1 cellular context compared by ENCODE assay signal in the genomic region with DNA sequence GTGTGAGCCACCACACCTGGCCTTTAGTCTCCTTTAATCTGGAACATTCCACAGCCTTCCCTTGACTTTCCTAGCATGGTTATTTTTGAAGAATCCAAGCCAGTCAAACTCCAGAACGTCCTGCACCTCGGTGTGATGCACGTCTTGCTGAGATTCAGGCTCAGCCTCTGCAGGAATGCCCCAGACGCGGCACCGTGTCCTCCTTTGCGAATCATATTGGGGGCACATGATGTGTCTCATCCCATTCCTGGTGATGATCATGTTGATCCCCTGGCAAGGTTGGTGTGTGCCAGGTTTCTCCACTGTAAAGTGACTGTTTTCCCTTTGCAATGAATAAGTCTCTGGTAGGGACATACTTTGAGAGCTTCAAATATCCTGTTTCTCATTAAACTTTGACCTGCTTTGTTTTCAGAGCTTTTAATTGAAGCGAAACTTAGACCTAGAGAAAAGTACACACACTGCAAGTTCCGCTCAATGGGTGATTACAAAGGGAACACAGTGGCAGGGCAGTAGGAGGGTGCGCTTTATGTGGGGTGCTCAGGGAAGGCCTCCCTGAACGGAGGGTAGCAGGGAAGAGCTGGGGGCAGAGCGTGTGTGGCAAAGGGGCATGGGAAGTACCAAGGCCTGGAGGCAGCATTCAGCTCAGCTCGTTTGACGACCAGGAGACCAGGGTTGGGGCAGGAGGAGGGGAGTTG.
TF ChIP-seq lines count a peak whose summit lies in the region.

No MANE protein-coding gene starts in this region.

TF ChIP-seq in IMR-90, 13 proteins besides CTCF, POLR2A, EP300 and RAD21:
- TF ChIP-seq NFE2L2 (IDR thresholded peaks at IDR 0.05; ENCODE audit: low read depth, low read length) (no peak), ELK1 (IDR thresholded peaks at IDR 0.05; ENCODE audit: borderline replicate concordance, low read depth, low read length) (no peak), BHLHE40 (IDR thresholded peaks at IDR 0.05; ENCODE audit: low read depth, low read length) (no peak), MAZ (IDR thresholded peaks at IDR 0.05; ENCODE audit: borderline replicate concordance, low read depth, low read length) (no peak), RCOR1 (IDR thresholded peaks at IDR 0.05; ENCODE audit: insufficient replicate concordance, low read length) (no peak), SMC3 (IDR thresholded peaks at IDR 0.05; ENCODE audit: low read depth, low read length) (no peak), MAFK (IDR thresholded peaks at IDR 0.05; ENCODE audit: low read depth, low read length) (no peak), FOS (IDR thresholded peaks at IDR 0.05; ENCODE audit: low read depth, low read length) (no peak), CEBPB (IDR thresholded peaks at IDR 0.05; ENCODE audit: low read depth, low read length) (no peak), CHD1 (IDR thresholded peaks at IDR 0.05; ENCODE audit: low read depth, low read length) (no peak), MXI1 (IDR thresholded peaks at IDR 0.05; ENCODE audit: borderline replicate concordance, low read depth, low read length) (no peak), RFX5 (IDR thresholded peaks at IDR 0.05; ENCODE audit: low read depth, low read length) (no peak)
- TF ChIP-seq, protein P1, sequence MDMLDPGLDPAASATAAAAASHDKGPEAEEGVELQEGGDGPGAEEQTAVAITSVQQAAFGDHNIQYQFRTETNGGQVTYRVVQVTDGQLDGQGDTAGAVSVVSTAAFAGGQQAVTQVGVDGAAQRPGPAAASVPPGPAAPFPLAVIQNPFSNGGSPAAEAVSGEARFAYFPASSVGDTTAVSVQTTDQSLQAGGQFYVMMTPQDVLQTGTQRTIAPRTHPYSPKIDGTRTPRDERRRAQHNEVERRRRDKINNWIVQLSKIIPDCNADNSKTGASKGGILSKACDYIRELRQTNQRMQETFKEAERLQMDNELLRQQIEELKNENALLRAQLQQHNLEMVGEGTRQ (IDR thresholded peaks at IDR 0.05; ENCODE audit: low read depth, low read length), result no peak
